In the genomic region with DNA sequence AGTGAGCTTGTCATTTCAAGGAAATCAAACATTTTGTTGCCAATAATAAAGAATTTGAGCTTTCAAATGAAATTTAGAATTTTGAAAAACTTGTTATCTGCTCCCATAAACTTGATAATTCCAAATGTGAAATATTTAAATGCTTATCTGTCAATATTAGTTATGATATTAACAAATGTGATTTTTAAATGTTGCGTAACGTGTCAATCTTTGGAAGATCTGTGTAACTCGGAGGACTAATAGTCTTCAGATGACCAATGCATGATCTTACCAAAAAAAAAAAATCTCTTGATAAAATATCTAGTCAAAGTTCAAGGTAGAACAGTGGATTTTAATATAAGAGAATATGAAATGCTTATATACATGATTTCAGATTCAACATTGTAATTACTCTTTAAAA, we compare ENCODE assay signal across 2 cellular contexts.
TF ChIP-seq lines count a peak whose summit lies in the region.

No MANE protein-coding gene starts in this region.

TF ChIP-seq in HepG2, 621 proteins besides CTCF, POLR2A, EP300 and RAD21 (continued from another document):
- TF ChIP-seq BRF2 (CRISPR knock-in tag; IDR thresholded peaks at IDR 0.05) (no peak), CEBPB (IDR thresholded peaks at IDR 0.05; ENCODE audit: borderline replicate concordance, low read depth, low read length) (peak; percentile 83)

TF ChIP-seq in K562, 482 proteins besides CTCF, POLR2A, EP300 and RAD21 (continued from another document):
- TF ChIP-seq ZNF280A (IDR thresholded peaks at IDR 0.05; ENCODE audit: low read depth, partially characterized antibody) (no peak), CEBPB (tag; IDR thresholded peaks at IDR 0.05) (peak; percentile 32; the same call in 1 of the 2 replicates)
